Comparison of ENCODE assay signal across 8 cellular contexts in genomic region chr13:94968040-94968756, GRCh38.
A peak's percentile ranks its signal among the peaks of the same experiment; 100 is the strongest.
DNase-seq lines count a peak whose midpoint lies in the region; ATAC-seq and TF ChIP-seq lines count a peak whose summit lies in the region.

No MANE protein-coding gene starts in this region.

- ATAC-seq in GM21529 (IDR thresholded peaks at IDR 0.05; ENCODE audit: unreplicated experiment) (peak; percentile 31), GM19328 (IDR thresholded peaks at IDR 0.05; ENCODE audit: unreplicated experiment) (no peak)

- TF ChIP-seq CTCF in WI38 (IDR thresholded peaks at IDR 0.05; ENCODE audit: low read depth, low read length) (no peak), spleen (IDR thresholded peaks at IDR 0.05 in 8 of 11, conservative IDR thresholded peaks at IDR 0.05 in 3 of 11) (no peak), GM10266 (IDR thresholded peaks at IDR 0.05; ENCODE audit: control insufficient read depth, insufficient read depth, low read depth, missing control alignments) (no peak)

- H3K36me3 ChIP-seq in iPS DF 6.9 (ENCODE audit: control insufficient read depth, insufficient read depth, low read length) = no peaks in the 10 kb centered on the region
- H3K36me3 ChIP-seq in spleen = no peaks in the 10 kb centered on the region

- intact Hi-C loops in spleen (cut with DNase I; ENCODE audit: low total_unique reads) = no loop called here

- no CpG with 5 or more reads among the region's 56 CpGs for WGBS in iPS DF 6.9 (ENCODE audit: insufficient coverage, insufficient read length)
- 1 to 3% (median 2%) methylated on average over 40 to 56 of the region's 56 CpGs for WGBS in spleen, 5 donors

- no peak for TF ChIP-seq POLR2A in spleen (IDR thresholded peaks at IDR 0.05)

- H3K4me1 ChIP-seq in iPS DF 6.9 (ENCODE audit: control insufficient read depth, insufficient read depth, low read length) (peaks cover under 1% of the 10 kb centered on the region; the same call in 1 of the 2 replicates), spleen (peaks cover 0 to 17% (median 11%) of the 10 kb centered on the region in 6 donors)

- H3K4me3 ChIP-seq in WI38 (ENCODE audit: low read depth, low read length) (peak overlapping the region; percentile 34), iPS DF 6.9 (ENCODE audit: low read length) (peak overlapping the region; percentile 68; the same call in 1 of the 2 replicates), spleen (peak overlapping the region in 6 of 8 donors; percentile 2 to 50 (median 14))

- H3K9me3 ChIP-seq in iPS DF 6.9 (ENCODE audit: control insufficient read depth, insufficient read depth, low read length) = no peaks in the 10 kb centered on the region
- H3K9me3 ChIP-seq in spleen = no peaks in the 10 kb centered on the region

- DNase-seq in AG08395 (ENCODE audit: low spot score) (peak; percentile 9), iPS DF 6.9 (ENCODE audit: low read depth, low spot score) (no peak), spleen (no peak), NCI-H446 treated with DMSO at 0.1 percent for 48 hours (lab: John Stamatoyannopoulos, UW) (no peak), GM10266 (ENCODE audit: extremely low spot score) (no peak)

- H3K27ac ChIP-seq in iPS DF 6.9 (ENCODE audit: low read length) (no peak overlapping the region), spleen (no peak overlapping the region)

- H3K27me3 ChIP-seq in iPS DF 6.9 (ENCODE audit: control insufficient read depth, insufficient read depth, low read length) (no peaks in the 10 kb centered on the region; the same call in 1 of the 2 replicates), spleen (replicated peaks in 1 of 7) (peaks cover 0 to 82% (median 51%) of the 10 kb centered on the region in 7 donors)

Comparison
In these comparisons a context has a peak if more than half of its experiments do, and no peak if none do; other contexts are left out.
1. H3K4me3 ChIP-seq: peak in every context shown above with its lines; median percentile 68 in iPS DF 6.9; 34 in WI38; 14 in spleen.